Comparison of ENCODE assay signal across 24 cellular contexts in the genomic region with DNA sequence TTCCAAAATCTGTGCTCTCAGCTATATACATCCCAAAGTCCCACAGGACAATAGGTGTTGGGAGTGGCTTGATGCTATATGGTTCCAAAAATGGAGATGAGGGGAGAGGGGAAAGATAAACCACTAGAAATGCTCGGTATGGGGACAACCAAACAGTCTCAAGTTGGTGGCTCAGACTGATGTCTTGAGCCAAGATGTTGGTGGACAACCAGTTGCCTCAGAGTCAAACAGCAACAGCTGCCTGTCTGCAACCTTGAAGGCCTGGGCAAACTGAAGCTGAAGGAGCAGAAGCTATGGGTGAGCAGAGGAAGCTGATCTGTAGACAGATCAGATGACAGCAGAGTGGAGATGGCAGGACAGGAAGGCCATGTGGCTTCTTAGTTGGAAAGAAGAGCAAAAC. TPM values are rescaled to one million over a fixed set of nuclear protein-coding genes. Genes with fewer than 3 reads are reported as not detected.
DNase-seq lines count a peak whose midpoint lies in the region; ATAC-seq and TF ChIP-seq lines count a peak whose summit lies in the region.
"Had no signal": no experiment of that assay in that cellular context is flagged by ENCODE, and none has a peak within 500 bp of the region (broad histone marks: within the 10 kb centered on the region; RNA-seq: fewer than 3 reads in every experiment).

No MANE protein-coding gene starts in this region.

- H3K36me3 Mint-ChIP-seq in activated naive CD4-positive, alpha-beta T cell treated with anti-CD3 and anti-CD28 coated beads, Interleukin-2, amount 50 U/mL, for 24 hours = peaks cover 6% of the 10 kb centered on the region
- peaks cover 56% of the 10 kb centered on the region for H3K36me3 Mint-ChIP-seq in activated T-helper 17 cell treated with anti-CD3 and anti-CD28 coated beads, Interleukin-2, amount 50 U/mL, for 72 hours (ENCODE audit: low read depth)

- H3K79me2 ChIP-seq in hepatocyte = peaks cover 45% of the 10 kb centered on the region

- peak overlapping the region; percentile 39 for H3K27ac Mint-ChIP-seq in activated naive CD4-positive, alpha-beta T cell treated with anti-CD3 and anti-CD28 coated beads, Interleukin-2, amount 50 U/mL, for 24 hours
- H3K27ac Mint-ChIP-seq in activated T-helper 17 cell treated with anti-CD3 and anti-CD28 coated beads, Interleukin-2, amount 50 U/mL, for 72 hours = peak overlapping the region; percentile 41

- no peak for TF ChIP-seq CTCF in hepatocyte (IDR thresholded peaks at IDR 0.05; ENCODE audit: poor library complexity)

- H3K4me3 ChIP-seq in hepatocyte = no peak overlapping the region
- no peak overlapping the region for H3K4me3 ChIP-seq in stomach smooth muscle (ENCODE audit: low read length in 2 of 2)
- H3K4me3 ChIP-seq: smooth muscle cell, vagina had no signal

- DNase-seq in activated naive CD4-positive, alpha-beta T cell treated with anti-CD3 and anti-CD28 coated beads, Interleukin-2, amount 50 U/mL, for 16 hours = no peak
- no peak for DNase-seq in hepatocyte (ENCODE audit: low spot score)
- no peak for DNase-seq in NCI-H1105 (lab: John Stamatoyannopoulos, UW)
- DNase-seq: CD8-positive, alpha-beta memory T cell; central memory CD4-positive, alpha-beta T cell; DMS 273 treated with DMSO at 0.1 percent for 48 hours; foreskin fibroblast; mesendoderm; NCI-H1048; NCI-H1694; NCI-H2171; NCI-H510A treated with DMSO at 0.1 percent for 48 hours; stimulated activated naive CD8-positive, alpha-beta T cell treated with anti-CD3 and anti-CD28 coated beads, Interleukin-15, Interleukin-2, amounts not matched to agents 100 U/mL and 50 U/mL, for 24 hours; T-helper 9 cell; WERI-Rb-1 had no signal

- no peaks in the 10 kb centered on the region for H3K9me2 ChIP-seq in hepatocyte (replicated peaks; ENCODE audit: insufficient read depth)

- H3K9me3 ChIP-seq in hepatocyte (ENCODE audit: low read depth) (no peaks in the 10 kb centered on the region), stomach smooth muscle (ENCODE audit: control insufficient read depth in 2 of 2, low read length in 2 of 2) (no peaks in the 10 kb centered on the region)
- H3K9me3 ChIP-seq: vagina had no signal

- H3K4me1 ChIP-seq in hepatocyte (ENCODE audit: insufficient read depth) (peaks cover 17% of the 10 kb centered on the region), stomach smooth muscle (ENCODE audit: control insufficient read depth, insufficient read depth, low read length) (peaks cover 66% of the 10 kb centered on the region)

- H3K9me3 Mint-ChIP-seq in activated naive CD4-positive, alpha-beta T cell treated with anti-CD3 and anti-CD28 coated beads, Interleukin-2, amount 50 U/mL, for 24 hours = no peaks in the 10 kb centered on the region
- no peaks in the 10 kb centered on the region for H3K9me3 Mint-ChIP-seq in activated T-helper 17 cell treated with anti-CD3 and anti-CD28 coated beads, Interleukin-2, amount 50 U/mL, for 72 hours
- H3K9me3 Mint-ChIP-seq: CD8-positive, alpha-beta memory T cell had no signal

- H3K9ac ChIP-seq in stomach smooth muscle (ENCODE audit: low read length in 2 of 2) = no peak overlapping the region

- H4K20me1 ChIP-seq in hepatocyte (ENCODE audit: insufficient read depth, poor library complexity, severe bottlenecking) = no peaks in the 10 kb centered on the region

- H3K36me3 ChIP-seq in hepatocyte (replicated peaks; ENCODE audit: insufficient read depth, low read depth) (no peaks in the 10 kb centered on the region), stomach smooth muscle (ENCODE audit: control insufficient read depth in 2 of 2, insufficient read depth in 2 of 2, low read length in 2 of 2) (peaks cover 36 to 38% of the 10 kb centered on the region in 2 donors)

- H2AFZ ChIP-seq in hepatocyte = no peak overlapping the region

- H3K4me1 Mint-ChIP-seq in activated naive CD4-positive, alpha-beta T cell treated with anti-CD3 and anti-CD28 coated beads, Interleukin-2, amount 50 U/mL, for 24 hours = peaks cover 40% of the 10 kb centered on the region
- peaks cover 16% of the 10 kb centered on the region for H3K4me1 Mint-ChIP-seq in activated T-helper 17 cell treated with anti-CD3 and anti-CD28 coated beads, Interleukin-2, amount 50 U/mL, for 72 hours

- H3K27me3 ChIP-seq in hepatocyte (no peaks in the 10 kb centered on the region), stomach smooth muscle (ENCODE audit: control insufficient read depth in 1 of 2, insufficient read depth in 2 of 2, low read length in 2 of 2) (no peaks in the 10 kb centered on the region)
- H3K27me3 ChIP-seq: vagina had no signal

- no peak overlapping the region for H3K4me2 ChIP-seq in hepatocyte
- H3K4me2 ChIP-seq: smooth muscle cell had no signal

- H3K27ac ChIP-seq in hepatocyte = peak overlapping the region; percentile 37
- H3K27ac ChIP-seq in stomach smooth muscle (ENCODE audit: low read length) = peak overlapping the region; percentile 85
- H3K27ac ChIP-seq: vagina, WERI-Rb-1 had no signal

- 100% methylated on average over 1 of the region's 1 CpG for WGBS in hepatocyte (ENCODE audit: low lambda C conversion rate, missing lambda C conversion rate)

- no peaks in the 10 kb centered on the region for H3K27me3 Mint-ChIP-seq in activated naive CD4-positive, alpha-beta T cell treated with anti-CD3 and anti-CD28 coated beads, Interleukin-2, amount 50 U/mL, for 24 hours
- H3K27me3 Mint-ChIP-seq in activated T-helper 17 cell treated with anti-CD3 and anti-CD28 coated beads, Interleukin-2, amount 50 U/mL, for 72 hours = no peaks in the 10 kb centered on the region
- H3K27me3 Mint-ChIP-seq: CD8-positive, alpha-beta memory T cell had no signal

- ATAC-seq in activated T-helper 17 cell treated with anti-CD3 and anti-CD28 coated beads, Interleukin-2, amount 50 U/mL, for 72 hours (replicated peaks) = no peak
- ATAC-seq in GM18498 (IDR thresholded peaks at IDR 0.05; ENCODE audit: unreplicated experiment) = no peak
- ATAC-seq in GM19397 (IDR thresholded peaks at IDR 0.05; ENCODE audit: unreplicated experiment) = no peak
- ATAC-seq: esophagus mucosa; left lobe of liver; stimulated activated naive CD8-positive, alpha-beta T cell treated with anti-CD3 and anti-CD28 coated beads, Interleukin-15, Interleukin-2, amounts not matched to agents 100 U/mL and 50 U/mL, for 24 hours had no signal

- no peak overlapping the region for H3K4me3 Mint-ChIP-seq in activated naive CD4-positive, alpha-beta T cell treated with anti-CD3 and anti-CD28 coated beads, Interleukin-2, amount 50 U/mL, for 24 hours
- no peak overlapping the region for H3K4me3 Mint-ChIP-seq in activated T-helper 17 cell treated with anti-CD3 and anti-CD28 coated beads, Interleukin-2, amount 50 U/mL, for 72 hours

RNA-seq across cellular contexts. Expression of gene RRP8, which starts 4.0 kb away (rescaled TPM):
- 10 to 100 TPM; 27.2 to 31.9 TPM for total RNA-seq in activated T-helper 17 cell treated with anti-CD3 and anti-CD28 coated beads, Interleukin-2, amount 50 U/mL, for 72 hours
- total RNA-seq in hepatocyte = 15.3 and 18.0 TPM in 2 replicates
- polyA plus RNA-seq in hepatocyte = 26.1 and 27.8 TPM in 2 replicates

RNA-seq across cellular contexts. Expression of gene ILK, which starts 4.1 kb away (rescaled TPM):
- 100 to 1,000 TPM in 1 of 2 donors, 10 to 100 TPM in 1; 85.0 to 113 TPM for total RNA-seq in activated T-helper 17 cell treated with anti-CD3 and anti-CD28 coated beads, Interleukin-2, amount 50 U/mL, for 72 hours
- 110 and 114 TPM in 2 replicates for total RNA-seq in hepatocyte
- 126 and 135 TPM in 2 replicates for polyA plus RNA-seq in hepatocyte

RNA-seq across cellular contexts. Expression of gene TAF10, which starts 12.6 kb away (rescaled TPM):
- 100 to 1,000 TPM in 1 of 2 donors, 10 to 100 TPM in 1; 82.2 to 106 TPM for total RNA-seq in activated T-helper 17 cell treated with anti-CD3 and anti-CD28 coated beads, Interleukin-2, amount 50 U/mL, for 72 hours
- 29.5 and 33.3 TPM in 2 replicates for total RNA-seq in hepatocyte
- polyA plus RNA-seq in hepatocyte = 248 and 295 TPM in 2 replicates

RNA-seq across cellular contexts. Expression of gene TPP1, which starts 19.8 kb away (rescaled TPM):
- total RNA-seq in activated T-helper 17 cell treated with anti-CD3 and anti-CD28 coated beads, Interleukin-2, amount 50 U/mL, for 72 hours = 100 to 1,000 TPM in 1 of 2 donors, 10 to 100 TPM in 1; 75.7 to 172 TPM
- total RNA-seq in hepatocyte = 68.4 and 105 TPM in 2 replicates
- polyA plus RNA-seq in hepatocyte = 170 and 185 TPM in 2 replicates

RNA-seq across cellular contexts. Expression of gene DCHS1, which starts 56.2 kb away (rescaled TPM):
- total RNA-seq in activated T-helper 17 cell treated with anti-CD3 and anti-CD28 coated beads, Interleukin-2, amount 50 U/mL, for 72 hours = 1 to 10 TPM in 1 of 2 donors, under 1 TPM in 1; 0.26 to 1.5 TPM
- 8.5 and 15.2 TPM in 2 replicates for total RNA-seq in hepatocyte
- polyA plus RNA-seq in hepatocyte = 6.3 and 8.0 TPM in 2 replicates
